ENCODE assay signal across 11 cellular contexts in genomic region chr1:6464514-6464836, GRCh38. TPM values are rescaled to one million over a fixed set of nuclear protein-coding genes. Genes with fewer than 3 reads are reported as not detected.
DNase-seq lines count a peak whose midpoint lies in the region; ATAC-seq and TF ChIP-seq lines count a peak whose summit lies in the region.
"Had no signal": no experiment of that assay in that cellular context is flagged by ENCODE, and none has a peak within 500 bp of the region (broad histone marks: within the 10 kb centered on the region; RNA-seq: fewer than 3 reads in every experiment).

No MANE protein-coding gene starts in this region.

- CTCF ChIA-PET in activated naive CD4-positive, alpha-beta T cell treated with anti-CD3 and anti-CD28 coated beads, Interleukin-2, amount 10 ng/mL, durations not matched to agents 7 days and 5 days (lab: Charles Lee), result interaction anchor here (1.2 to 2.5 kb wide), 2 partner anchors 12 to 25 kb away, joined by 5 to 7 read pairs; no protein-coding TSS in a partner anchor

- peak; percentile 80 for DNase-seq in COLO668 (lab: John Stamatoyannopoulos, UW; ENCODE audit: unreplicated experiment)
- peak; percentile 56 to 77 for DNase-seq in NCI-H526 (lab: John Stamatoyannopoulos, UW)
- peak; percentile 62 for DNase-seq in activated naive CD4-positive, alpha-beta T cell treated with anti-CD3 and anti-CD28 coated beads, Interleukin-2, amount 10 ng/mL, durations not matched to agents 7 days and 5 days
- no peak for DNase-seq in NAMALWA (ENCODE audit: low spot score)
- no peak for DNase-seq in esophagus squamous epithelium (lab: John Stamatoyannopoulos, UW)

- H3K4me1 Mint-ChIP-seq in activated naive CD4-positive, alpha-beta T cell treated with anti-CD3 and anti-CD28 coated beads, Interleukin-2, amount 10 ng/mL, durations not matched to agents 7 days and 5 days, result peaks cover 59% of the 10 kb centered on the region

- peak overlapping the region; percentile 47 for H3K4me3 ChIP-seq in mononuclear cell (ENCODE audit: low read length)
- H3K4me3 ChIP-seq in esophagus squamous epithelium, result peak overlapping the region in 1 of 4 donors; percentile 26

- no peaks in the 10 kb centered on the region for H3K27me3 ChIP-seq in mononuclear cell (ENCODE audit: insufficient read depth, low read length)
- H3K27me3 ChIP-seq in esophagus squamous epithelium, result peaks cover 0 to 52% (median 0%) of the 10 kb centered on the region in 4 donors

- no peaks in the 10 kb centered on the region for H3K9me3 Mint-ChIP-seq in activated naive CD4-positive, alpha-beta T cell treated with anti-CD3 and anti-CD28 coated beads, Interleukin-2, amount 10 ng/mL, durations not matched to agents 7 days and 5 days
- H3K9me3 Mint-ChIP-seq: IgD-negative memory B cell had no signal

- intact Hi-C loops in esophagus squamous epithelium (cut with DNase I), result no loop called here

- H3K9me3 ChIP-seq in mononuclear cell (ENCODE audit: low read depth, low read length) (no peaks in the 10 kb centered on the region), esophagus squamous epithelium (no peaks in the 10 kb centered on the region)
- H3K9me3 ChIP-seq: upper lobe of left lung had no signal

- peak overlapping the region; percentile 90 for H3K27ac Mint-ChIP-seq in activated naive CD4-positive, alpha-beta T cell treated with anti-CD3 and anti-CD28 coated beads, Interleukin-2, amount 10 ng/mL, durations not matched to agents 7 days and 5 days

- WGBS in esophagus squamous epithelium, 2 donors, result 67 to 93% methylated on average over 1 to 7 of the region's 7 CpGs

- TF ChIP-seq CTCF in esophagus squamous epithelium (IDR thresholded peaks at IDR 0.05), result peak in 1 of 6 experiments; percentile 10

- H3K27me3 Mint-ChIP-seq in activated naive CD4-positive, alpha-beta T cell treated with anti-CD3 and anti-CD28 coated beads, Interleukin-2, amount 10 ng/mL, durations not matched to agents 7 days and 5 days, result peaks cover 4% of the 10 kb centered on the region

- ATAC-seq in HG03097 (IDR thresholded peaks at IDR 0.05; ENCODE audit: low FRiP score, unreplicated experiment), result no peak
- no peak for ATAC-seq in GM21786 (IDR thresholded peaks at IDR 0.05; ENCODE audit: unreplicated experiment)
- ATAC-seq: SK-N-SH treated with all-trans-retinoic acid at 6 μM for 48 hours had no signal

- H3K4me3 Mint-ChIP-seq in activated naive CD4-positive, alpha-beta T cell treated with anti-CD3 and anti-CD28 coated beads, Interleukin-2, amount 10 ng/mL, durations not matched to agents 7 days and 5 days, result peak overlapping the region; percentile 86

- peaks cover 28% of the 10 kb centered on the region for H3K4me1 ChIP-seq in mononuclear cell (ENCODE audit: insufficient read depth, low read length)
- H3K4me1 ChIP-seq in esophagus squamous epithelium, result peaks cover 0 to 22% (median 14%) of the 10 kb centered on the region in 3 donors

- H3K36me3 Mint-ChIP-seq in activated naive CD4-positive, alpha-beta T cell treated with anti-CD3 and anti-CD28 coated beads, Interleukin-2, amount 10 ng/mL, durations not matched to agents 7 days and 5 days, result peaks cover 40% of the 10 kb centered on the region

- no peak overlapping the region for H3K27ac ChIP-seq in esophagus squamous epithelium
- H3K27ac ChIP-seq: upper lobe of left lung had no signal

- peaks cover 12 to 97% (median 30%) of the 10 kb centered on the region in 3 donors for H3K36me3 ChIP-seq in esophagus squamous epithelium

- TF ChIP-seq POLR2A in esophagus squamous epithelium (IDR thresholded peaks at IDR 0.05), result no peak

RNA-seq across cellular contexts. Expression of gene TNFRSF25, which starts 1.5 kb away (rescaled TPM):
- total RNA-seq in mononuclear cell (60.7 TPM), esophagus squamous epithelium (10 to 100 TPM; 22.1 to 47.3 (median 34.3) TPM)

RNA-seq across cellular contexts. Expression of gene PLEKHG5, which starts 27.0 kb away (rescaled TPM):
- 2.1 TPM for total RNA-seq in mononuclear cell
- 10 to 100 TPM; 24.3 to 37.8 (median 32.6) TPM for total RNA-seq in esophagus squamous epithelium

RNA-seq across cellular contexts. Expression of gene ESPN, which starts 39.9 kb away (rescaled TPM):
- total RNA-seq in mononuclear cell (0.52 TPM), esophagus squamous epithelium (10 to 100 TPM; 14.5 to 22.2 (median 18.6) TPM)

RNA-seq across cellular contexts. Expression of gene HES2, which starts 44.8 kb away (rescaled TPM):
- total RNA-seq in mononuclear cell (not detected), esophagus squamous epithelium (10 to 100 TPM; 40.5 to 51.9 (median 50.2) TPM)

Comparison
In these comparisons a context has a peak if more than half of its experiments do, and no peak if none do; other contexts are left out.
1. DNase-seq: peak in COLO668 (single experiment), NCI-H526 (2 of 2) and activated naive CD4-positive, alpha-beta T cell treated with anti-CD3 and anti-CD28 coated beads, Interleukin-2, amount 10 ng/mL, durations not matched to agents 7 days and 5 days (single experiment); none in NAMALWA (single experiment) and esophagus squamous epithelium (single experiment).
2. RNA of gene ESPN, which starts 39.9 kb away (total RNA-seq): 14.5 to 22.2 TPM in esophagus squamous epithelium; 0.52 TPM in mononuclear cell (single experiment); every median in the first group is over 10 times any median in the second.